11 cellular contexts compared by ENCODE assay signal in the genomic region with DNA sequence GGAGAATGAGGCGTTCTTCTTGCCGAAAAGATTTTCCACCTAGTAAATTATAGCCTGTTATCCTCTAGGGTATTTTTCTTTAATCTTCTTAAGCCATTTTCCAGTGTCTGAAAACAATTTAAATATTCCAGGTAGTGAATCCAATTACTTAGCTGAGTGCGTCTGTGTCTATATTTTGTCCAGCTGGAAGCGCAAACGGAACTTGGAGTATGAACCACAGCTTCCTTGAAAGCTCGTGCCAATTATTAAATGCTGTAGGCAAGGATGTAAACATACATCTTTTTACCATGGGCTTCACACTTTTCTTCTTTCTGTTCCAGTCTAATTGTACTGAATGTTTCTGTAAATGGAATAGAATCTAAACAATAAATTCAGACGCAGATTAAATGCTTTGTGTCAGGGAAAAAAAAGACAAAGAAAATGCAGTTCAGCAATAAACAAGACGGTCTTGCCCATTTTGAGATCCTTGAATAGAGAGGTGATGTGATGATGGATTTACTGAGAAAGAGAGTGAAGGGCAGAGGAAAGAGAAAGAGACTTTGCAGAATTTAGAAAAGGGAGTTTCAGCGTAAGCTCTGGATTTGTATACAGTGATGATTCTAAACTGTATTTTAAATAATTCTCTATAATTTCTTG. TPM values are rescaled to one million over a fixed set of nuclear protein-coding genes. Genes with fewer than 3 reads are reported as not detected.
DNase-seq lines count a peak whose midpoint lies in the region; ATAC-seq, FAIRE-seq and TF ChIP-seq lines count a peak whose summit lies in the region.
"Had no signal": no experiment of that assay in that cellular context is flagged by ENCODE, and none has a peak within 500 bp of the region (broad histone marks: within the 10 kb centered on the region; RNA-seq: fewer than 3 reads in every experiment).

No MANE protein-coding gene starts in this region.

- ATAC-seq in GM19395 (IDR thresholded peaks at IDR 0.05; ENCODE audit: unreplicated experiment): no peak

- peaks cover 26% of the 10 kb centered on the region for H3K27me3 Mint-ChIP-seq in activated naive CD8-positive, alpha-beta T cell
- peaks cover 46% of the 10 kb centered on the region for H3K27me3 Mint-ChIP-seq in activated naive CD8-positive, alpha-beta T cell treated with anti-CD3 and anti-CD28 coated beads for 36 hours
- peaks cover 27% of the 10 kb centered on the region for H3K27me3 Mint-ChIP-seq in astrocyte (ENCODE audit: low read depth, unreplicated experiment)

- H3K4me2 ChIP-seq in astrocyte (ENCODE audit: low read length) (no peak overlapping the region), mesenchymal stem cell (ENCODE audit: low read length, poor library complexity, severe bottlenecking) (no peak overlapping the region)

- H3K79me1 ChIP-seq in mesenchymal stem cell (replicated peaks; ENCODE audit: low read length, poor library complexity, severe bottlenecking): peaks cover 3% of the 10 kb centered on the region

- H2BK5ac ChIP-seq in mesenchymal stem cell (ENCODE audit: low read depth, low read length, poor library complexity, severe bottlenecking): no peak overlapping the region

- no peak overlapping the region for H3K14ac ChIP-seq in mesenchymal stem cell (ENCODE audit: low read length in 2 of 2)

- in situ Hi-C loops in GM13977 (cut with MboI; ENCODE audit: low pct_unique_long_range_greater_than_20kb, low sequenced_read_pairs, unreplicated experiment): no loop called here

- TF ChIP-seq CTCF in astrocyte (IDR thresholded peaks at IDR 0.05; ENCODE audit: insufficient read depth, low read depth, low read length) (no peak), GM13977 (IDR thresholded peaks at IDR 0.05; ENCODE audit: extremely low read depth, insufficient read depth, missing control alignments) (no peak)

- no peak overlapping the region for H3K27ac ChIP-seq in astrocyte (ENCODE audit: low read depth, low read length)
- no peak overlapping the region for H3K27ac ChIP-seq in mesenchymal stem cell (ENCODE audit: low read length, poor library complexity, severe bottlenecking)
- peak overlapping the region; percentile 49 for H3K27ac ChIP-seq in subcutaneous abdominal adipose tissue (ENCODE audit: low read depth, low read length)

- H3K4me3 ChIP-seq in astrocyte (ENCODE audit: insufficient read depth, low read depth, low read length) (no peak overlapping the region), mesenchymal stem cell (ENCODE audit: insufficient read depth in 1 of 2, low read depth in 1 of 2, low read length in 2 of 2) (peak overlapping the region in 1 of 2 experiments; percentile 91), subcutaneous abdominal adipose tissue (ENCODE audit: low read depth in 1 of 5, low read length in 5 of 5) (peak overlapping the region in 4 of 5 donors; percentile 71 to 86 (median 81))

- no peaks in the 10 kb centered on the region for H3K36me3 ChIP-seq in astrocyte (ENCODE audit: insufficient read depth, low read length)
- no peaks in the 10 kb centered on the region for H3K36me3 ChIP-seq in mesenchymal stem cell (ENCODE audit: control insufficient read depth in 1 of 2, insufficient read depth in 2 of 2, low read depth in 1 of 2, low read length in 2 of 2)
- H3K36me3 ChIP-seq in subcutaneous abdominal adipose tissue (ENCODE audit: control insufficient read depth in 5 of 5, insufficient read depth in 5 of 5, low read length in 5 of 5): no peaks in the 10 kb centered on the region

- H2AFZ ChIP-seq in astrocyte (ENCODE audit: low read depth, low read length): no peak overlapping the region
- no peak overlapping the region for H2AFZ ChIP-seq in mesenchymal stem cell (ENCODE audit: low read depth, low read length)

- H4K20me1 ChIP-seq in astrocyte (ENCODE audit: insufficient read depth, low read length): peaks cover 4% of the 10 kb centered on the region

- 99% methylated on average over 5 of the region's 9 CpGs for WGBS in mesenchymal stem cell

- peaks cover 15% of the 10 kb centered on the region for H3K4me1 Mint-ChIP-seq in activated naive CD8-positive, alpha-beta T cell (ENCODE audit: low read depth)
- H3K4me1 Mint-ChIP-seq in activated naive CD8-positive, alpha-beta T cell treated with anti-CD3 and anti-CD28 coated beads for 36 hours: peaks cover 9% of the 10 kb centered on the region
- H3K4me1 Mint-ChIP-seq in astrocyte (ENCODE audit: low read depth, unreplicated experiment): peaks cover 2% of the 10 kb centered on the region

- no peak overlapping the region for H3K27ac Mint-ChIP-seq in activated naive CD8-positive, alpha-beta T cell
- H3K27ac Mint-ChIP-seq in activated naive CD8-positive, alpha-beta T cell treated with anti-CD3 and anti-CD28 coated beads for 36 hours: no peak overlapping the region
- no peak overlapping the region for H3K27ac Mint-ChIP-seq in astrocyte (ENCODE audit: unreplicated experiment)

- no peak overlapping the region for H2AK5ac ChIP-seq in mesenchymal stem cell (ENCODE audit: low read length, severe bottlenecking)

- H2BK12ac ChIP-seq in mesenchymal stem cell (ENCODE audit: low read length in 2 of 2): no peak overlapping the region

- H3K4me1 ChIP-seq in astrocyte (ENCODE audit: insufficient read depth, low read length) (peaks cover 4% of the 10 kb centered on the region), mesenchymal stem cell (ENCODE audit: control insufficient read depth, insufficient read depth, low read depth, low read length) (peaks cover 10% of the 10 kb centered on the region), subcutaneous abdominal adipose tissue (ENCODE audit: control insufficient read depth in 5 of 5, insufficient read depth in 5 of 5, low read length in 5 of 5) (peaks cover 0 to 21% (median 17%) of the 10 kb centered on the region in 5 donors)

- H3K9ac ChIP-seq in astrocyte (ENCODE audit: low read length) (no peak overlapping the region), mesenchymal stem cell (ENCODE audit: low read length) (peak overlapping the region; percentile 83), subcutaneous abdominal adipose tissue (ENCODE audit: low read length in 5 of 5) (peak overlapping the region in 1 of 5 donors; percentile 67)

- no peak overlapping the region for H3K23ac ChIP-seq in mesenchymal stem cell (ENCODE audit: low read length in 2 of 2)

- no peak overlapping the region for H3K4ac ChIP-seq in mesenchymal stem cell (ENCODE audit: low read depth in 1 of 2, low read length in 2 of 2)

- H3K79me2 ChIP-seq in astrocyte (ENCODE audit: insufficient read depth, low read length): no peaks in the 10 kb centered on the region

- H3K18ac ChIP-seq in mesenchymal stem cell (ENCODE audit: low read depth in 1 of 2, low read length in 2 of 2): no peak overlapping the region

- H2BK15ac ChIP-seq in mesenchymal stem cell (ENCODE audit: low read depth, poor library complexity, severe bottlenecking): no peak overlapping the region

- H3K36me3 Mint-ChIP-seq in activated naive CD8-positive, alpha-beta T cell: no peaks in the 10 kb centered on the region
- H3K36me3 Mint-ChIP-seq in activated naive CD8-positive, alpha-beta T cell treated with anti-CD3 and anti-CD28 coated beads for 36 hours: no peaks in the 10 kb centered on the region
- H3K36me3 Mint-ChIP-seq in astrocyte (ENCODE audit: low read depth, unreplicated experiment): no peaks in the 10 kb centered on the region

- H3K9me3 ChIP-seq in astrocyte (ENCODE audit: insufficient read depth, low read depth, low read length) (no peaks in the 10 kb centered on the region), mesenchymal stem cell (ENCODE audit: control insufficient read depth, low read length) (no peaks in the 10 kb centered on the region), subcutaneous abdominal adipose tissue (ENCODE audit: control insufficient read depth in 5 of 5, low read length in 5 of 5) (no peaks in the 10 kb centered on the region)

- peaks cover 46% of the 10 kb centered on the region for H3K27me3 ChIP-seq in astrocyte (ENCODE audit: insufficient read depth, low read length)
- H3K27me3 ChIP-seq in mesenchymal stem cell (ENCODE audit: control insufficient read depth in 1 of 2, insufficient read depth in 1 of 2, low read length in 2 of 2): peaks cover 3 to 25% of the 10 kb centered on the region in 2 experiments
- H3K27me3 ChIP-seq in subcutaneous abdominal adipose tissue (ENCODE audit: control insufficient read depth in 5 of 5, insufficient read depth in 4 of 5, low read length in 5 of 5): no peaks in the 10 kb centered on the region

- no peak for FAIRE-seq in astrocyte (lab: Jason Lieb, UNC)
- FAIRE-seq: endometrium had no signal

- H3K4me3 Mint-ChIP-seq in activated naive CD8-positive, alpha-beta T cell: peak overlapping the region; percentile 78
- no peak overlapping the region for H3K4me3 Mint-ChIP-seq in activated naive CD8-positive, alpha-beta T cell treated with anti-CD3 and anti-CD28 coated beads for 36 hours
- H3K4me3 Mint-ChIP-seq in astrocyte (ENCODE audit: unreplicated experiment): peak overlapping the region; percentile 87

- no peak overlapping the region for H4K8ac ChIP-seq in mesenchymal stem cell (ENCODE audit: low read length)

- no peaks in the 10 kb centered on the region for H3K9me3 Mint-ChIP-seq in activated naive CD8-positive, alpha-beta T cell (ENCODE audit: low read depth)
- no peaks in the 10 kb centered on the region for H3K9me3 Mint-ChIP-seq in activated naive CD8-positive, alpha-beta T cell treated with anti-CD3 and anti-CD28 coated beads for 36 hours
- H3K9me3 Mint-ChIP-seq in astrocyte (ENCODE audit: unreplicated experiment): no peaks in the 10 kb centered on the region

- H4K91ac ChIP-seq in mesenchymal stem cell (ENCODE audit: low read length): no peak overlapping the region

- no peak for DNase-seq in activated naive CD8-positive, alpha-beta T cell treated with anti-CD3 and anti-CD28 coated beads for 36 hours
- DNase-seq in astrocyte (ENCODE audit: low read depth): no peak
- DNase-seq in mesenchymal stem cell: no peak
- DNase-seq in GM13977 (ENCODE audit: low spot score): no peak
- DNase-seq in SIG-M5 (lab: John Stamatoyannopoulos, UW): no peak
- DNase-seq: activated CD4-positive, CD25-positive, alpha-beta regulatory T cell; NCI-H146 had no signal

- H2BK120ac ChIP-seq in mesenchymal stem cell (ENCODE audit: low read depth, low read length): no peak overlapping the region

RNA-seq across cellular contexts. Expression of gene PLCB1, which starts 1.9 kb away (rescaled TPM):
- 1 to 10 TPM; 2.2 to 2.8 TPM for total RNA-seq in activated naive CD8-positive, alpha-beta T cell treated with anti-CD3 and anti-CD28 coated beads for 36 hours
- total RNA-seq in astrocyte: 10.7 and 11.0 TPM in 2 replicates
- 15.1 TPM for polyA plus RNA-seq in mesenchymal stem cell (2013, experiment 1 of 2)
- 15.5 TPM for polyA plus RNA-seq in mesenchymal stem cell (2013, experiment 2 of 2)
